16 cellular contexts compared by ENCODE assay signal in genomic region chr18:8749492-8749891, GRCh38. TPM values are rescaled to one million over a fixed set of nuclear protein-coding genes. Genes with fewer than 3 reads are reported as not detected.
DNase-seq lines count a peak whose midpoint lies in the region; ATAC-seq and TF ChIP-seq lines count a peak whose summit lies in the region.
"Had no signal": no experiment of that assay in that cellular context is flagged by ENCODE, and none has a peak within 500 bp of the region (broad histone marks: within the 10 kb centered on the region; RNA-seq: fewer than 3 reads in every experiment).

No MANE protein-coding gene starts in this region.

- CTCF ChIA-PET in SK-N-SH (lab: Yijun Ruan, JAX), result no interaction called here

- peaks cover 5% of the 10 kb centered on the region for H3K36me3 Mint-ChIP-seq in nephron progenitor cell (ENCODE audit: low read depth)
- H3K36me3 Mint-ChIP-seq: CD14-positive monocyte had no signal

- no peak for ATAC-seq in SK-N-SH treated with all-trans-retinoic acid at 6 μM for 48 hours
- no peak for ATAC-seq in GM21526 (IDR thresholded peaks at IDR 0.05; ENCODE audit: low FRiP score, unreplicated experiment)

- TF ChIP-seq POLR2A in vagina (IDR thresholded peaks at IDR 0.05), result no peak

- no peak for TF ChIP-seq RAD21 in SK-N-SH (IDR thresholded peaks at IDR 0.05; ENCODE audit: low read length)

- no peak overlapping the region for H2AFZ ChIP-seq in SK-N-SH (ENCODE audit: low read depth)

- H3K4me2 ChIP-seq in SK-N-SH, result no peak overlapping the region

- H3K9me3 Mint-ChIP-seq in nephron progenitor cell, result no peaks in the 10 kb centered on the region

- DNase-seq in SK-N-SH (no peak), coronary artery (ENCODE audit: low spot score) (peak; percentile 45), nephron progenitor cell (no peak), vagina (ENCODE audit: extremely low spot score in 2 of 2) (no peak), SIG-M5 (lab: John Stamatoyannopoulos, UW) (no peak), middle frontal gyrus (ENCODE audit: extremely low spot score, low spot score) (no peak)
- DNase-seq: DMS79 treated with DMSO at 0.1 percent for 48 hours, MV-4-11, NCI-H1436, NCI-H2029 treated with DMSO at 0.1 percent for 48 hours, NCI-H510A, NCI-H82 had no signal

- H3K9ac ChIP-seq in SK-N-SH, result no peak overlapping the region

- no peaks in the 10 kb centered on the region for H3K9me3 ChIP-seq in SK-N-SH
- H3K9me3 ChIP-seq in vagina, result no peaks in the 10 kb centered on the region

- peaks cover 11% of the 10 kb centered on the region for H3K4me1 Mint-ChIP-seq in nephron progenitor cell

- TF ChIP-seq EP300 in SK-N-SH (IDR thresholded peaks at IDR 0.05; ENCODE audit: borderline replicate concordance in 1 of 2, low read depth in 1 of 2, low read length in 1 of 2), result no peak

- peaks cover 39 to 48% of the 10 kb centered on the region in 2 experiments for H3K4me1 ChIP-seq in SK-N-SH (ENCODE audit: control insufficient read depth in 1 of 2, insufficient read depth in 2 of 2, low read depth in 1 of 2, low read length in 1 of 2)
- peaks cover 25% of the 10 kb centered on the region for H3K4me1 ChIP-seq in vagina

- TF ChIP-seq CTCF in SK-N-SH (IDR thresholded peaks at IDR 0.05) (no peak), coronary artery (IDR thresholded peaks at IDR 0.05) (no peak), nephron progenitor cell (IDR thresholded peaks at IDR 0.05) (no peak), vagina (IDR thresholded peaks at IDR 0.05) (no peak)

- peak overlapping the region; percentile 30 for H3K27ac Mint-ChIP-seq in nephron progenitor cell
- H3K27ac Mint-ChIP-seq: CD14-positive monocyte had no signal

- POLR2A ChIA-PET in SK-N-SH (lab: Yijun Ruan, JAX), result no interaction called here

- H3K9me2 ChIP-seq in SK-N-SH, result no peaks in the 10 kb centered on the region

- H3K27ac ChIP-seq in SK-N-SH (ENCODE audit: low read depth in 2 of 2, low read length in 1 of 2) (peak overlapping the region; percentile 20 to 92; a peak in 3 of 4 replicates), coronary artery (no peak overlapping the region), vagina (peak overlapping the region; percentile 82)
- H3K27ac ChIP-seq: 22Rv1 had no signal

- WGBS in SK-N-SH (ENCODE audit: low lambda C conversion rate), result 95% methylated on average over 5 of the region's 6 CpGs

- H3K79me2 ChIP-seq in SK-N-SH (ENCODE audit: insufficient read depth), result peaks cover 77% of the 10 kb centered on the region

- intact Hi-C loops in vagina (cut with DNase I), result no loop called here

- H3K27me3 ChIP-seq in SK-N-SH (ENCODE audit: insufficient read depth), result no peaks in the 10 kb centered on the region
- no peaks in the 10 kb centered on the region for H3K27me3 ChIP-seq in vagina

- peaks cover 29% of the 10 kb centered on the region for H3F3A ChIP-seq in SK-N-SH (replicated peaks; ENCODE audit: insufficient read depth)

- H3K36me3 ChIP-seq in SK-N-SH (replicated peaks in 1 of 2; ENCODE audit: control insufficient read depth in 1 of 2, insufficient read depth in 2 of 2, low read length in 1 of 2) (peaks cover 6 to 11% of the 10 kb centered on the region in 2 experiments), vagina (no peaks in the 10 kb centered on the region)

- H4K20me1 ChIP-seq in SK-N-SH (ENCODE audit: insufficient read depth), result no peaks in the 10 kb centered on the region

- no peak overlapping the region for H3K4me3 Mint-ChIP-seq in nephron progenitor cell
- H3K4me3 Mint-ChIP-seq: CD14-positive monocyte had no signal

- H3K27me3 Mint-ChIP-seq in nephron progenitor cell (ENCODE audit: low read depth, poor library complexity), result peaks cover 4% of the 10 kb centered on the region

- H3K4me3 ChIP-seq in SK-N-SH (ENCODE audit: low read depth in 2 of 2, low read length in 1 of 2) (no peak overlapping the region), coronary artery (no peak overlapping the region), vagina (no peak overlapping the region)

TF ChIP-seq in SK-N-SH, 30 proteins besides CTCF, POLR2A, EP300 and RAD21 (continues in another document):
- TF ChIP-seq POLR2AphosphoS5 (IDR thresholded peaks at IDR 0.05; ENCODE audit: low read depth, low read length) (no peak), SMC3 (IDR thresholded peaks at IDR 0.05; ENCODE audit: low read depth, low read length) (no peak), PBX3 (IDR thresholded peaks at IDR 0.05) (no peak), NFIC (IDR thresholded peaks at IDR 0.05; ENCODE audit: borderline replicate concordance) (no peak), CHD2 (IDR thresholded peaks at IDR 0.05; ENCODE audit: low read length, partially characterized antibody) (no peak), ELF1 (IDR thresholded peaks at IDR 0.05) (no peak), FOXM1 (IDR thresholded peaks at IDR 0.05; ENCODE audit: low read depth) (no peak), RCOR1 (IDR thresholded peaks at IDR 0.05; ENCODE audit: low read length) (no peak), NRF1 (IDR thresholded peaks at IDR 0.05; ENCODE audit: low read depth, low read length) (no peak), RXRA (IDR thresholded peaks at IDR 0.05; ENCODE audit: borderline replicate concordance, low read depth) (no peak), RFX5 (IDR thresholded peaks at IDR 0.05; ENCODE audit: low read length) (no peak), GATA2 (CRISPR knock-in tag; IDR thresholded peaks at IDR 0.05) (no peak), MXI1 (IDR thresholded peaks at IDR 0.05; ENCODE audit: low read depth, low read length) (no peak)
- TF ChIP-seq, protein P1, sequence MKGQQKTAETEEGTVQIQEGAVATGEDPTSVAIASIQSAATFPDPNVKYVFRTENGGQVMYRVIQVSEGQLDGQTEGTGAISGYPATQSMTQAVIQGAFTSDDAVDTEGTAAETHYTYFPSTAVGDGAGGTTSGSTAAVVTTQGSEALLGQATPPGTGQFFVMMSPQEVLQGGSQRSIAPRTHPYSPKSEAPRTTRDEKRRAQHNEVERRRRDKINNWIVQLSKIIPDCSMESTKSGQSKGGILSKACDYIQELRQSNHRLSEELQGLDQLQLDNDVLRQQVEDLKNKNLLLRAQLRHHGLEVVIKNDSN (IDR thresholded peaks at IDR 0.05; ENCODE audit: borderline replicate concordance, low read depth), result no peak
- TF ChIP-seq, protein P2, sequence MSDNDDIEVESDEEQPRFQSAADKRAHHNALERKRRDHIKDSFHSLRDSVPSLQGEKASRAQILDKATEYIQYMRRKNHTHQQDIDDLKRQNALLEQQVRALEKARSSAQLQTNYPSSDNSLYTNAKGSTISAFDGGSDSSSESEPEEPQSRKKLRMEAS (IDR thresholded peaks at IDR 0.05; ENCODE audit: low read depth), result no peak

TF ChIP-seq in SK-N-SH treated with all-trans-retinoic acid at 6 μM for 48 hours, 23 proteins besides CTCF, POLR2A, EP300 and RAD21:
- TF ChIP-seq, protein P3, sequence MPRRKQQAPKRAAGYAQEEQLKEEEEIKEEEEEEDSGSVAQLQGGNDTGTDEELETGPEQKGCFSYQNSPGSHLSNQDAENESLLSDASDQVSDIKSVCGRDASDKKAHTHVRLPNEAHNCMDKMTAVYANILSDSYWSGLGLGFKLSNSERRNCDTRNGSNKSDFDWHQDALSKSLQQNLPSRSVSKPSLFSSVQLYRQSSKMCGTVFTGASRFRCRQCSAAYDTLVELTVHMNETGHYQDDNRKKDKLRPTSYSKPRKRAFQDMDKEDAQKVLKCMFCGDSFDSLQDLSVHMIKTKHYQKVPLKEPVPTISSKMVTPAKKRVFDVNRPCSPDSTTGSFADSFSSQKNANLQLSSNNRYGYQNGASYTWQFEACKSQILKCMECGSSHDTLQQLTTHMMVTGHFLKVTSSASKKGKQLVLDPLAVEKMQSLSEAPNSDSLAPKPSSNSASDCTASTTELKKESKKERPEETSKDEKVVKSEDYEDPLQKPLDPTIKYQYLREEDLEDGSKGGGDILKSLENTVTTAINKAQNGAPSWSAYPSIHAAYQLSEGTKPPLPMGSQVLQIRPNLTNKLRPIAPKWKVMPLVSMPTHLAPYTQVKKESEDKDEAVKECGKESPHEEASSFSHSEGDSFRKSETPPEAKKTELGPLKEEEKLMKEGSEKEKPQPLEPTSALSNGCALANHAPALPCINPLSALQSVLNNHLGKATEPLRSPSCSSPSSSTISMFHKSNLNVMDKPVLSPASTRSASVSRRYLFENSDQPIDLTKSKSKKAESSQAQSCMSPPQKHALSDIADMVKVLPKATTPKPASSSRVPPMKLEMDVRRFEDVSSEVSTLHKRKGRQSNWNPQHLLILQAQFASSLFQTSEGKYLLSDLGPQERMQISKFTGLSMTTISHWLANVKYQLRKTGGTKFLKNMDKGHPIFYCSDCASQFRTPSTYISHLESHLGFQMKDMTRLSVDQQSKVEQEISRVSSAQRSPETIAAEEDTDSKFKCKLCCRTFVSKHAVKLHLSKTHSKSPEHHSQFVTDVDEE (CRISPR knock-in tag; IDR thresholded peaks at IDR 0.05), result no peak
- TF ChIP-seq PPARA (CRISPR knock-in tag; IDR thresholded peaks at IDR 0.05; ENCODE audit: borderline replicate concordance) (no peak), ZNF565 (CRISPR knock-in tag; conservative IDR thresholded peaks at IDR 0.05; ENCODE audit: low read depth) (no peak), CSDC2 (CRISPR knock-in tag; IDR thresholded peaks at IDR 0.05) (no peak), ESRRG (CRISPR knock-in tag; IDR thresholded peaks at IDR 0.05) (no peak), POU6F1 (CRISPR knock-in tag; IDR thresholded peaks at IDR 0.05; ENCODE audit: borderline replicate concordance, low read depth) (no peak)
TF ChIP-seq in SK-N-SH treated with all-trans-retinoic acid at 6 μM for 48 hours: peak in this region for 0.

RNA-seq across cellular contexts. Expression of gene MTCL1, which starts 44.1 kb away (rescaled TPM):
- polyA plus RNA-seq in SK-N-SH (2012; rRNA removed), result 28.0 and 33.5 TPM in 2 replicates
- polyA plus RNA-seq in SK-N-SH (2012; cell fraction: cytosol; rRNA removed), result 17.3 and 20.2 TPM in 2 replicates
- 139 and 156 TPM in 2 replicates for polyA plus RNA-seq in SK-N-SH (2012; cell fraction: nucleus; rRNA removed)
- 23.6 TPM for total RNA-seq in vagina
- polyA plus RNA-seq: CD14-positive monocyte had no signal

Comparison
In these comparisons a context has a peak if more than half of its experiments do, and no peak if none do; other contexts are left out.
1. H3K27ac ChIP-seq: peak in SK-N-SH (2 of 2) and vagina (single experiment); none in coronary artery (0 of 2).